Comparison of ENCODE assay signal across 12 cellular contexts in genomic region chr12:94435511-94435927, GRCh38. TPM values are rescaled to one million over a fixed set of nuclear protein-coding genes. Genes with fewer than 3 reads are reported as not detected.
DNase-seq lines count a peak whose midpoint lies in the region; ATAC-seq and TF ChIP-seq lines count a peak whose summit lies in the region.
"Had no signal": no experiment of that assay in that cellular context is flagged by ENCODE, and none has a peak within 500 bp of the region (broad histone marks: within the 10 kb centered on the region; RNA-seq: fewer than 3 reads in every experiment).

No MANE protein-coding gene starts in this region.

- H3K9me3 Mint-ChIP-seq in progenitor cell of endocrine pancreas (ENCODE audit: low read depth): peaks cover 34% of the 10 kb centered on the region

- H3K9me3 ChIP-seq in KOPT-K1 (ENCODE audit: insufficient read depth, low read length, poor library complexity, severe bottlenecking): peaks cover 46% of the 10 kb centered on the region

- peaks cover 29% of the 10 kb centered on the region for H3K4me1 Mint-ChIP-seq in progenitor cell of endocrine pancreas (ENCODE audit: low read depth)

- H3K4me3 Mint-ChIP-seq in progenitor cell of endocrine pancreas (ENCODE audit: low read depth): no peak overlapping the region
- H3K4me3 Mint-ChIP-seq: effector memory CD8-positive, alpha-beta T cell had no signal

- peaks cover 28% of the 10 kb centered on the region for H3K36me3 Mint-ChIP-seq in progenitor cell of endocrine pancreas (ENCODE audit: insufficient read depth)

- H3K27ac Mint-ChIP-seq in progenitor cell of endocrine pancreas: peak overlapping the region; percentile 7
- H3K27ac Mint-ChIP-seq: activated T-helper 2 cell treated with anti-CD3 and anti-CD28 coated beads, Interferon-gamma antibody, Interleukin-2, Interleukin-4, amounts not matched to agents 10 μg/mL and 5 μg/mL and 100 μg/mL, durations not matched to agents 14 hours and 24 hours and 36 hours had no signal

- H3K27me3 Mint-ChIP-seq in progenitor cell of endocrine pancreas: no peaks in the 10 kb centered on the region
- H3K27me3 Mint-ChIP-seq: effector memory CD8-positive, alpha-beta T cell had no signal

- H3K27ac ChIP-seq in KOPT-K1 (ENCODE audit: low read depth, low read length, poor library complexity, severe bottlenecking): peak overlapping the region; percentile 76

- peak; percentile 77 for ATAC-seq in GM21423 (IDR thresholded peaks at IDR 0.05; ENCODE audit: unreplicated experiment)
- ATAC-seq: effector memory CD8-positive, alpha-beta T cell had no signal

- H3K4me3 ChIP-seq in choroid plexus epithelial cell (ENCODE audit: low read depth, low read length): no peak overlapping the region

- no peaks in the 10 kb centered on the region for H3K36me3 ChIP-seq in KOPT-K1 (ENCODE audit: insufficient read depth, low read length)

- no peak for TF ChIP-seq CTCF in choroid plexus epithelial cell (conservative IDR thresholded peaks at IDR 0.05; ENCODE audit: low read depth, low read length)
- no peak for TF ChIP-seq CTCF in progenitor cell of endocrine pancreas (IDR thresholded peaks at IDR 0.05; ENCODE audit: unreplicated experiment)

- DNase-seq in choroid plexus epithelial cell (ENCODE audit: low read depth) (peak; percentile 9), progenitor cell of endocrine pancreas (ENCODE audit: low spot score, unreplicated experiment) (no peak), NCI-H748 (lab: John Stamatoyannopoulos, UW; ENCODE audit: unreplicated experiment) (no peak), SKM-1 (lab: John Stamatoyannopoulos, UW; ENCODE audit: unreplicated experiment) (no peak), DMS114 treated with DMSO at 0.1 percent for 48 hours (lab: John Stamatoyannopoulos, UW; ENCODE audit: unreplicated experiment) (no peak)
- no peak for DNase-seq in stimulated activated CD4-positive, alpha-beta T cell treated with anti-CD3 and anti-CD28 coated beads, Interleukin-1b, Interleukin-23, amount 100 ng/mL, for 48 hours
- DNase-seq: effector memory CD8-positive, alpha-beta T cell; NCI-H345; stimulated activated CD8-positive, alpha-beta memory T cell treated with anti-CD3 and anti-CD28 coated beads, Interleukin-4, amount 100 ng/mL, for 48 hours had no signal

RNA-seq across cellular contexts. Expression of gene CEP83, which starts 24.1 kb away (rescaled TPM):
- total RNA-seq in progenitor cell of endocrine pancreas: 36.5 and 38.6 TPM in 2 replicates
